In the genomic region with DNA sequence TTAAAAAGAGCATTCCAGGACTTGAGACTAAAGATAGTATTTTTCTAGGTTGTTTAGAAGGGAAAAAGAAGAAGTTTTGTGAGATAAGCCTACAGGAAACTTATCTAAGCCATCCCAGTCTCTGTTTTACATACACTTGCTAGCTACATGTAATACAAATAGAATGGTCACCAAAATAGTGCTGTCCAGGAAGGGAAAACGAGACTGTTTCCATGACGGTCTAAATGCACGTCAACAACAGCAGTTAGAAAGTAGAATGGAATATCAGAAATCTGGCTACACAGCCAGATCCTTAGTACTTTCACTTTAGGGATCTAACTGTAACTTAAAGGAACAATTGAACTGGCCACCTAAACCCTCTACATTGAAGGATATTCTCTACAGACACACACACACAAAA, we compare ENCODE assay signal across 12 cellular contexts.
DNase-seq lines count a peak whose midpoint lies in the region; ATAC-seq and TF ChIP-seq lines count a peak whose summit lies in the region.
"Had no signal": no experiment of that assay in that cellular context is flagged by ENCODE, and none has a peak within 500 bp of the region (broad histone marks: within the 10 kb centered on the region; RNA-seq: fewer than 3 reads in every experiment).

No MANE protein-coding gene starts in this region.

- DNase-seq in GM23338 (ENCODE audit: low spot score) = no peak
- DNase-seq in OCI-M2 (lab: John Stamatoyannopoulos, UW; ENCODE audit: unreplicated experiment) = peak; percentile 84
- DNase-seq in endothelial cell (ENCODE audit: low spot score) = no peak
- DNase-seq in osteoblast (ENCODE audit: insufficient read length, low spot score, missing footprints) = no peak
- DNase-seq in effector CD4-positive, alpha-beta T cell = no peak
- no peak for DNase-seq in T-helper 2 cell
- DNase-seq: activated naive CD8-positive, alpha-beta T cell treated with anti-CD3 and anti-CD28 coated beads for 36 hours; foreskin keratinocyte had no signal

- no peak overlapping the region for H3K4me3 Mint-ChIP-seq in GM23338
- no peak overlapping the region for H3K4me3 Mint-ChIP-seq in endothelial cell (ENCODE audit: unreplicated experiment)
- H3K4me3 Mint-ChIP-seq: activated naive CD8-positive, alpha-beta T cell treated with anti-CD3 and anti-CD28 coated beads for 36 hours had no signal

- H3K79me2 ChIP-seq in GM23338 (replicated peaks; ENCODE audit: insufficient read depth) (no peaks in the 10 kb centered on the region), osteoblast (ENCODE audit: insufficient read depth, low read length) (no peaks in the 10 kb centered on the region)

- H3K27me3 Mint-ChIP-seq in GM23338 (ENCODE audit: insufficient read depth, low read depth, poor library complexity) (no peaks in the 10 kb centered on the region), endothelial cell (ENCODE audit: unreplicated experiment) (no peaks in the 10 kb centered on the region)

- H3K4me1 Mint-ChIP-seq in GM23338 (peaks cover 56% of the 10 kb centered on the region), endothelial cell (ENCODE audit: unreplicated experiment) (peaks cover 14% of the 10 kb centered on the region)
- H3K4me1 Mint-ChIP-seq: activated naive CD8-positive, alpha-beta T cell treated with anti-CD3 and anti-CD28 coated beads for 36 hours had no signal

- H3K27ac Mint-ChIP-seq in GM23338 (peak overlapping the region; percentile 88), endothelial cell (ENCODE audit: unreplicated experiment) (peak overlapping the region; percentile 82)
- H3K27ac Mint-ChIP-seq: activated naive CD8-positive, alpha-beta T cell treated with anti-CD3 and anti-CD28 coated beads for 36 hours had no signal

- H3K36me3 ChIP-seq in GM23338 (ENCODE audit: insufficient read depth) (no peaks in the 10 kb centered on the region), osteoblast (ENCODE audit: insufficient read depth, low read length) (no peaks in the 10 kb centered on the region)

- H3F3A ChIP-seq in GM23338 (replicated peaks; ENCODE audit: low read depth) = no peaks in the 10 kb centered on the region

- H3K36me3 Mint-ChIP-seq in GM23338 (ENCODE audit: low read depth) (no peaks in the 10 kb centered on the region), endothelial cell (ENCODE audit: low read depth, unreplicated experiment) (no peaks in the 10 kb centered on the region)
- H3K36me3 Mint-ChIP-seq: activated naive CD8-positive, alpha-beta T cell treated with anti-CD3 and anti-CD28 coated beads for 36 hours had no signal

- H3K27ac ChIP-seq in GM23338 (ENCODE audit: low read depth) (no peak overlapping the region), osteoblast (ENCODE audit: low read depth, low read length) (no peak overlapping the region)
- H3K27ac ChIP-seq: foreskin keratinocyte, HL-60 had no signal

- H3K9me2 ChIP-seq in GM23338 (ENCODE audit: insufficient read depth) = no peaks in the 10 kb centered on the region

- H3K4me2 ChIP-seq in GM23338 (no peak overlapping the region), osteoblast (ENCODE audit: insufficient read depth, low read length) (peak overlapping the region; percentile 20)

- H4K20me1 ChIP-seq in GM23338 (replicated peaks; ENCODE audit: insufficient read depth) = no peaks in the 10 kb centered on the region
- no peaks in the 10 kb centered on the region for H4K20me1 ChIP-seq in osteoblast (ENCODE audit: insufficient read depth, low read length)

- H3K4me3 ChIP-seq in GM23338 (no peak overlapping the region), osteoblast (ENCODE audit: insufficient read depth, low read length) (no peak overlapping the region)

- no peaks in the 10 kb centered on the region for H3K9me3 Mint-ChIP-seq in GM23338
- H3K9me3 Mint-ChIP-seq in endothelial cell (ENCODE audit: unreplicated experiment) = no peaks in the 10 kb centered on the region
- H3K9me3 Mint-ChIP-seq: activated naive CD8-positive, alpha-beta T cell treated with anti-CD3 and anti-CD28 coated beads for 36 hours had no signal

- H3K27me3 ChIP-seq in GM23338 (ENCODE audit: insufficient read depth) (no peaks in the 10 kb centered on the region), osteoblast (ENCODE audit: insufficient read depth, low read length) (no peaks in the 10 kb centered on the region)
- H3K27me3 ChIP-seq: foreskin keratinocyte had no signal

- H3K4me1 ChIP-seq in GM23338 (ENCODE audit: insufficient read depth) (peaks cover 34% of the 10 kb centered on the region), osteoblast (ENCODE audit: insufficient read depth, low read length) (no peaks in the 10 kb centered on the region)
- H3K4me1 ChIP-seq: foreskin keratinocyte had no signal

- TF ChIP-seq CTCF in GM23338 (conservative IDR thresholded peaks at IDR 0.05; ENCODE audit: low read depth in 2 of 2) = no peak
- no peak for TF ChIP-seq CTCF in endothelial cell (IDR thresholded peaks at IDR 0.05; ENCODE audit: unreplicated experiment)
- TF ChIP-seq CTCF in osteoblast (IDR thresholded peaks at IDR 0.05; ENCODE audit: extremely low read depth, low read depth, low read length) = no peak

- ATAC-seq in GM23338 (no peak), GM19023 (IDR thresholded peaks at IDR 0.05; ENCODE audit: unreplicated experiment) (no peak), GM21737 (IDR thresholded peaks at IDR 0.05; ENCODE audit: unreplicated experiment) (no peak)
- ATAC-seq: foreskin keratinocyte, HCT116 had no signal

- H2AFZ ChIP-seq in GM23338 (no peak overlapping the region), osteoblast (ENCODE audit: low read length) (no peak overlapping the region)

- H3K9me3 ChIP-seq in osteoblast (ENCODE audit: low read depth, low read length) = no peaks in the 10 kb centered on the region

TF ChIP-seq in GM23338, 12 proteins besides CTCF, POLR2A, EP300 and RAD21 (continues in another document):
- TF ChIP-seq, protein P1, sequence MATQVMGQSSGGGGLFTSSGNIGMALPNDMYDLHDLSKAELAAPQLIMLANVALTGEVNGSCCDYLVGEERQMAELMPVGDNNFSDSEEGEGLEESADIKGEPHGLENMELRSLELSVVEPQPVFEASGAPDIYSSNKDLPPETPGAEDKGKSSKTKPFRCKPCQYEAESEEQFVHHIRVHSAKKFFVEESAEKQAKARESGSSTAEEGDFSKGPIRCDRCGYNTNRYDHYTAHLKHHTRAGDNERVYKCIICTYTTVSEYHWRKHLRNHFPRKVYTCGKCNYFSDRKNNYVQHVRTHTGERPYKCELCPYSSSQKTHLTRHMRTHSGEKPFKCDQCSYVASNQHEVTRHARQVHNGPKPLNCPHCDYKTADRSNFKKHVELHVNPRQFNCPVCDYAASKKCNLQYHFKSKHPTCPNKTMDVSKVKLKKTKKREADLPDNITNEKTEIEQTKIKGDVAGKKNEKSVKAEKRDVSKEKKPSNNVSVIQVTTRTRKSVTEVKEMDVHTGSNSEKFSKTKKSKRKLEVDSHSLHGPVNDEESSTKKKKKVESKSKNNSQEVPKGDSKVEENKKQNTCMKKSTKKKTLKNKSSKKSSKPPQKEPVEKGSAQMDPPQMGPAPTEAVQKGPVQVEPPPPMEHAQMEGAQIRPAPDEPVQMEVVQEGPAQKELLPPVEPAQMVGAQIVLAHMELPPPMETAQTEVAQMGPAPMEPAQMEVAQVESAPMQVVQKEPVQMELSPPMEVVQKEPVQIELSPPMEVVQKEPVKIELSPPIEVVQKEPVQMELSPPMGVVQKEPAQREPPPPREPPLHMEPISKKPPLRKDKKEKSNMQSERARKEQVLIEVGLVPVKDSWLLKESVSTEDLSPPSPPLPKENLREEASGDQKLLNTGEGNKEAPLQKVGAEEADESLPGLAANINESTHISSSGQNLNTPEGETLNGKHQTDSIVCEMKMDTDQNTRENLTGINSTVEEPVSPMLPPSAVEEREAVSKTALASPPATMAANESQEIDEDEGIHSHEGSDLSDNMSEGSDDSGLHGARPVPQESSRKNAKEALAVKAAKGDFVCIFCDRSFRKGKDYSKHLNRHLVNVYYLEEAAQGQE (IDR thresholded peaks at IDR 0.05; ENCODE audit: unreplicated experiment) = no peak
- no peak for TF ChIP-seq JUNB (IDR thresholded peaks at IDR 0.05; ENCODE audit: unreplicated experiment)
- no peak for TF ChIP-seq ZNF114 (CRISPR knock-in tag; IDR thresholded peaks at IDR 0.05)
- no peak for TF ChIP-seq EZH2 (IDR thresholded peaks at IDR 0.05; ENCODE audit: low read depth, unreplicated experiment)
